In the genomic region with DNA sequence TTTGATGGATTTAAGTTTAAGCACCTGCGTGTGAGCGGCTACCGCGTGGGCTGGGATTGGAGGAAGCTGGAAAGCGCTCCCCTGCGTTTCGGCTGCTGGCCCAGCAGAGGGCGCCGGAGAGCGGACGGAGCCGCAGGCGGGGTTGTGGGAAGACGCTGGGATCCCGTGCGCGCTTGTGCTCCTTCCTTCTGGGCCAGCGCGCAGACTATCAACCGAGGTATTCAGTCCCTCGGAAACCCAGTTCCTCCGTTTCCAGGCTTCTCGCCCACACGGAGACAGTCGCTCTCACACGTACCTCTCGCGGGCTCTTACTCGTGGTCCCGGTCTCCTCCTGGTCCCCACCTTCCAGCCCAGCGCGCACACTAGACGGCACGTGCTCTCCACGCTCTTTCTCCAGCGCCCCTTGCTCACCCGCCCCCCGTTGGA, we compare ENCODE assay signal across 9 cellular contexts. TPM values are rescaled to one million over a fixed set of nuclear protein-coding genes. Genes with fewer than 3 reads are reported as not detected.
DNase-seq lines count a peak whose midpoint lies in the region; ATAC-seq, FAIRE-seq and TF ChIP-seq lines count a peak whose summit lies in the region.
"Had no signal": no experiment of that assay in that cellular context is flagged by ENCODE, and none has a peak within 500 bp of the region (broad histone marks: within the 10 kb centered on the region; RNA-seq: fewer than 3 reads in every experiment).

No MANE protein-coding gene starts in this region.

- no peak overlapping the region for H3K27ac ChIP-seq in neuronal stem cell (replicated peaks; ENCODE audit: low read length)
- H3K27ac ChIP-seq: SJSA1 had no signal

- no peak overlapping the region for H4K8ac ChIP-seq in neuronal stem cell (ENCODE audit: low read depth, low read length)

- TF ChIP-seq POLR2A in erythroblast (IDR thresholded peaks at IDR 0.05; ENCODE audit: low read length), result no peak

- no peak overlapping the region for H2AK5ac ChIP-seq in neuronal stem cell (ENCODE audit: low read depth, low read length)

- no peak overlapping the region for H2BK120ac ChIP-seq in neuronal stem cell (ENCODE audit: low read depth, low read length)

- WGBS in neuronal stem cell (ENCODE audit: extremely low coverage in 2 of 2, insufficient read length in 2 of 2, insufficient replicate concordance in 1 of 2), 2 donors, result no CpG with 5 or more reads among the region's 38 CpGs

- H3K27me3 ChIP-seq in H7 (ENCODE audit: control insufficient read depth, insufficient read depth, low read length) (no peaks in the 10 kb centered on the region), neuronal stem cell (ENCODE audit: control insufficient read depth in 3 of 3, insufficient read depth in 3 of 3, low read depth in 1 of 3, low read length in 3 of 3) (peaks cover 0 to 2% (median 0%) of the 10 kb centered on the region in 3 experiments)

- no peak overlapping the region for H2AFZ ChIP-seq in neuronal stem cell (ENCODE audit: low read length)

- no peak overlapping the region for H2BK12ac ChIP-seq in neuronal stem cell (ENCODE audit: low read length)

- no peak overlapping the region for H3K23ac ChIP-seq in neuronal stem cell (ENCODE audit: low read depth, low read length, poor library complexity)

- peaks cover 1% of the 10 kb centered on the region; the same call in 1 of the 2 replicates for H3K36me3 ChIP-seq in H7 (replicated peaks; ENCODE audit: control insufficient read depth, insufficient read depth, low read length)
- peaks cover 2 to 21% of the 10 kb centered on the region in 2 donors for H3K36me3 ChIP-seq in neuronal stem cell (replicated peaks in 1 of 2; ENCODE audit: control insufficient read depth in 2 of 2, insufficient read depth in 2 of 2, low read length in 2 of 2)

- no peak overlapping the region for H3K14ac ChIP-seq in neuronal stem cell (ENCODE audit: low read length)

- DNase-seq in H7 (peak; percentile 93), erythroblast (lab: John Stamatoyannopoulos, UW) (peak; percentile 45 to 64), neuronal stem cell (ENCODE audit: low spot score) (no peak), urothelium cell line (ENCODE audit: low spot score) (peak; percentile 79), NCI-H2196 (lab: John Stamatoyannopoulos, UW; ENCODE audit: unreplicated experiment) (no peak), NCI-H82 (lab: John Stamatoyannopoulos, UW) (no peak)
- peak; percentile 52 to 63 for DNase-seq in activated CD4-positive, alpha-beta T cell treated with anti-CD3 and anti-CD28 coated beads, Interleukin-2, amount 50 U/mL, for 48 hours

- no peak overlapping the region for H3K18ac ChIP-seq in neuronal stem cell (ENCODE audit: low read length)

- H3K9ac ChIP-seq in neuronal stem cell (ENCODE audit: low read depth, low read length, poor library complexity), result no peak overlapping the region

- peaks cover 2% of the 10 kb centered on the region for H3K79me1 ChIP-seq in neuronal stem cell (ENCODE audit: low read depth, low read length)

- H3K9me3 ChIP-seq in neuronal stem cell (replicated peaks in 1 of 2; ENCODE audit: control insufficient read depth in 2 of 2, insufficient read depth in 1 of 2, low read depth in 1 of 2, low read length in 2 of 2), result peaks cover 0 to 29% of the 10 kb centered on the region in 2 donors
- H3K9me3 ChIP-seq: SJSA1 had no signal

- no peak overlapping the region for H4K91ac ChIP-seq in neuronal stem cell (ENCODE audit: low read depth, low read length, poor library complexity)

- H2BK5ac ChIP-seq in neuronal stem cell (ENCODE audit: low read length), result peak overlapping the region; percentile 60

- no peak overlapping the region for H3K4ac ChIP-seq in neuronal stem cell (ENCODE audit: low read length)

- no peak overlapping the region for H3K4me3 ChIP-seq in H7 (ENCODE audit: insufficient read depth, low read depth, low read length)
- H3K4me3 ChIP-seq in neuronal stem cell (ENCODE audit: low read length in 2 of 2), result no peak overlapping the region
- H3K4me3 ChIP-seq: SJSA1 had no signal

- no peak overlapping the region for H2BK15ac ChIP-seq in neuronal stem cell (ENCODE audit: low read length)

- no peaks in the 10 kb centered on the region for H3K4me1 ChIP-seq in neuronal stem cell (ENCODE audit: control insufficient read depth in 2 of 2, insufficient read depth in 1 of 2, low read depth in 1 of 2, low read length in 2 of 2)
- H3K4me1 ChIP-seq: SJSA1 had no signal

- ATAC-seq in GM18502 (IDR thresholded peaks at IDR 0.05; ENCODE audit: poor library complexity, unreplicated experiment), result no peak

- FAIRE-seq in urothelium cell line (lab: Jason Lieb, UNC), result no peak

- H3K4me2 ChIP-seq in neuronal stem cell (ENCODE audit: insufficient read depth, low read length, poor library complexity, severe bottlenecking), result no peak overlapping the region

RNA-seq across cellular contexts. Expression of a gene that starts 28.8 kb away (rescaled TPM):
- 156 and 157 TPM in 2 replicates for total RNA-seq in H7 (2014; rRNA removed; shearing (Covaris generic))
- 91.8 TPM for polyA plus RNA-seq in neuronal stem cell (2013, experiment 1 of 2)
- 89.2 TPM for polyA plus RNA-seq in neuronal stem cell (2013, experiment 2 of 2)

RNA-seq across cellular contexts. Expression of a gene that starts 34.4 kb away (rescaled TPM):
- not detected in 2 replicates for total RNA-seq in H7 (2014; rRNA removed; shearing (Covaris generic))
- polyA plus RNA-seq in neuronal stem cell (2013, experiment 1 of 2), result not detected
- polyA plus RNA-seq in neuronal stem cell (2013, experiment 2 of 2), result not detected
- total RNA-seq: SJSA1 had no signal

RNA-seq across cellular contexts. Expression of a gene that starts 49.0 kb away (rescaled TPM):
- 231 and 289 TPM in 2 replicates for total RNA-seq in H7 (2014; rRNA removed; shearing (Covaris generic))
- 155 TPM for polyA plus RNA-seq in neuronal stem cell (2013, experiment 1 of 2)
- 147 TPM for polyA plus RNA-seq in neuronal stem cell (2013, experiment 2 of 2)

RNA-seq across cellular contexts. Expression of a gene that starts 55.1 kb away (rescaled TPM):
- not detected in 2 replicates for total RNA-seq in H7 (2014; rRNA removed; shearing (Covaris generic))
- not detected for polyA plus RNA-seq in neuronal stem cell (2013, experiment 1 of 2)
- not detected for polyA plus RNA-seq in neuronal stem cell (2013, experiment 2 of 2)
- total RNA-seq: SJSA1 had no signal

RNA-seq across cellular contexts. Expression of a gene that starts 55.8 kb away (rescaled TPM):
- total RNA-seq in H7 (2014; rRNA removed; shearing (Covaris generic)), result 13.2 and 14.4 TPM in 2 replicates
- 19.8 TPM for polyA plus RNA-seq in neuronal stem cell (2013, experiment 1 of 2)
- 19.8 TPM for polyA plus RNA-seq in neuronal stem cell (2013, experiment 2 of 2)

Comparison
In these comparisons a context has a peak if more than half of its experiments do, and no peak if none do; other contexts are left out.
1. DNase-seq: peak in H7 (single experiment), activated CD4-positive, alpha-beta T cell treated with anti-CD3 and anti-CD28 coated beads, Interleukin-2, amount 50 U/mL, for 48 hours (2 of 2), erythroblast (2 of 2) and urothelium cell line (single experiment); none in neuronal stem cell (single experiment), NCI-H2196 (single experiment) and NCI-H82 (single experiment).